In the genomic region with DNA sequence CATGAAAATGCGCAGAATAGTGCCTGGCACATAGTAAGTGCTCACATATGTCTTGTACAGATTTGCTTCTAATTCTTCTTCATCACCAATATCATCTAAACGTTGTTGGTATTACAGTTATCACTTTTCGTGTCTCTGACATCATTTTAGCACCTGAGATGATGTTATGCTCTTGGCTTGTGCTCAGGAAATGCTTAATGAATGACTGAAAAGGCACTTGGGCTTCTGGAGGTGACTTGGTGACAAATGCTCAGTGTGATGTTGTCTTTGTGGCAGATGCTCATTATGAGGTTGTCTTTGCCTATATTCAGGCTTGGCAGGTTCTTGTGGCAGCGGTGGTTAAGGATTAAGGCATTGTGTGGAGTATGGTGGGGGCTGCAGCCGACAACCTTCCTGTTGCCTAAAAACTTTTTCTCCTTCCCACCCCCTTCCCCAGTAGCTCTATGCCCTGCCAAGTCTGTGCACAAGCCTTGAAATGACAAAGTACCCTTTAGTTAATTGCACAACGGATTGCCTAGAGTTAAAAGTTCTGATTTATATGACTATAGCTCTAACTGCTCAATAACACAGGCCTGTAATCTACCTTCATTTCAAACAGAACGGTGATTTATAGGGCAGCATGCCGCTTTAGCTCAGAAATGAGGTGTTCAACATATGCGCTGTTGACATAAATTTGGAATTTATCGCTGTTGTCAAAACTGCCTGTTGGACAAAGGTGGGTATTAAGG, we compare ENCODE assay signal across 19 cellular contexts.
DNase-seq lines count a peak whose midpoint lies in the region; ATAC-seq and TF ChIP-seq lines count a peak whose summit lies in the region.
"Had no signal": no experiment of that assay in that cellular context is flagged by ENCODE, and none has a peak within 500 bp of the region (broad histone marks: within the 10 kb centered on the region; RNA-seq: fewer than 3 reads in every experiment).

No MANE protein-coding gene starts in this region.

- no peaks in the 10 kb centered on the region for H3K36me3 Mint-ChIP-seq in mesothelial cell of epicardium
- H3K36me3 Mint-ChIP-seq: stimulated activated memory B cell treated with anti-CD40 and anti-IgM and Interleukin-4, amounts not matched to agents 10 μg/mL and 1 μg/mL and 100 μg/mL, for 72 hours had no signal

- H3K27ac Mint-ChIP-seq in mesothelial cell of epicardium, result peak overlapping the region; percentile 28
- H3K27ac Mint-ChIP-seq: H9; stimulated activated memory B cell treated with anti-CD40 and anti-IgM and Interleukin-4, amounts not matched to agents 10 μg/mL and 1 μg/mL and 100 μg/mL, for 72 hours had no signal

- H3K27ac ChIP-seq in adrenal gland, result peak overlapping the region in 3 of 5 donors; percentile 22 to 80 (median 68)
- H3K27ac ChIP-seq: parathyroid adenoma had no signal

- no peaks in the 10 kb centered on the region for H3K9me3 Mint-ChIP-seq in mesothelial cell of epicardium
- H3K9me3 Mint-ChIP-seq: H9; stimulated activated memory B cell treated with anti-CD40 and anti-IgM and Interleukin-4, amounts not matched to agents 10 μg/mL and 1 μg/mL and 100 μg/mL, for 72 hours had no signal

- peaks cover 89% of the 10 kb centered on the region for H3K27me3 Mint-ChIP-seq in mesothelial cell of epicardium (ENCODE audit: low read depth)

- no peak for TF ChIP-seq POLR2A in adrenal gland (IDR thresholded peaks at IDR 0.05)

- H3K27me3 ChIP-seq in adrenal gland, result no peaks in the 10 kb centered on the region

- CTCF ChIA-PET in HEK293T (lab: Yijun Ruan, JAX), result no interaction called here

- H3K4me3 Mint-ChIP-seq in mesothelial cell of epicardium, result no peak overlapping the region
- H3K4me3 Mint-ChIP-seq: H9; stimulated activated memory B cell treated with anti-CD40 and anti-IgM and Interleukin-4, amounts not matched to agents 10 μg/mL and 1 μg/mL and 100 μg/mL, for 72 hours had no signal

- H3K9me3 ChIP-seq in adrenal gland (replicated peaks in 1 of 3), result no peaks in the 10 kb centered on the region
- H3K9me3 ChIP-seq: Caco-2 had no signal

- no peak overlapping the region for H3K4me3 ChIP-seq in adrenal gland

- H3K36me3 ChIP-seq in adrenal gland (replicated peaks in 1 of 2), result peaks cover 0 to 8% of the 10 kb centered on the region in 2 donors

- 63 to 70% (median 66%) methylated on average over 10 of the region's 10 CpGs for WGBS in adrenal gland, 4 donors

- TF ChIP-seq CTCF in adrenal gland (IDR thresholded peaks at IDR 0.05), result no peak
- no peak for TF ChIP-seq CTCF in mesothelial cell of epicardium (IDR thresholded peaks at IDR 0.05; ENCODE audit: unreplicated experiment)

- H3K4me1 Mint-ChIP-seq in mesothelial cell of epicardium, result peaks cover 36% of the 10 kb centered on the region

- peaks cover 49 to 95% of the 10 kb centered on the region in 2 donors for H3K4me1 ChIP-seq in adrenal gland (replicated peaks in 1 of 2)

- ATAC-seq in HG03460 (IDR thresholded peaks at IDR 0.05; ENCODE audit: unreplicated experiment), result no peak
- ATAC-seq: left ventricle myocardium superior; stimulated activated memory B cell treated with anti-CD40 and anti-IgM and Interleukin-4, amounts not matched to agents 10 μg/mL and 1 μg/mL and 100 μg/mL, for 72 hours had no signal

- no peak for DNase-seq in HEK293T (ENCODE audit: extremely low spot score)
- DNase-seq in adrenal gland, result peak in 1 of 7 donors; percentile 16
- DNase-seq in mesothelial cell of epicardium (ENCODE audit: low spot score in 2 of 2, unreplicated experiment in 2 of 2), result no peak
- DNase-seq in superior temporal gyrus (ENCODE audit: extremely low spot score), result peak; percentile 24
- DNase-seq in NCI-H128 (lab: John Stamatoyannopoulos, UW; ENCODE audit: unreplicated experiment), result no peak
- DNase-seq in NCI-H2196 treated with DMSO at 0.1 percent for 48 hours (lab: John Stamatoyannopoulos, UW; ENCODE audit: unreplicated experiment), result no peak
- DNase-seq: activated CD4-positive, CD25-positive, alpha-beta regulatory T cell treated with anti-CD3 and anti-CD28 coated beads, Interleukin-2, amount 50 U/mL, for 72 hours; activated gamma-delta T cell; amygdala; Caco-2; foreskin melanocyte; H9; left ventricle myocardium superior; NCI-H146; NCI-H510A treated with DMSO at 0.1 percent for 48 hours; T-helper 9 cell had no signal

- POLR2A ChIA-PET in HEK293T (lab: Yijun Ruan, JAX), result interaction anchor here (1.2 kb wide), 1 partner anchor 58 kb away, joined by 3 read pairs; no protein-coding TSS in a partner anchor

- intact Hi-C loops in adrenal gland (cut with DNase I), result no loop called here

TF ChIP-seq in HEK293T, 16 proteins besides CTCF, POLR2A, EP300 and RAD21:
- no peak for TF ChIP-seq BHLHE40 (IDR thresholded peaks at IDR 0.05; ENCODE audit: borderline replicate concordance)
- 0 out of 2 replicates have a peak, but pooled peaks have one; percentile 16 for TF ChIP-seq ARNT (IDR thresholded peaks at IDR 0.05)
- TF ChIP-seq SP1 (IDR thresholded peaks at IDR 0.05), result no peak
- TF ChIP-seq PKNOX1 (IDR thresholded peaks at IDR 0.05), result peak; percentile 91
- TF ChIP-seq NFRKB (IDR thresholded peaks at IDR 0.05), result no peak
- peak; percentile 60; the same call in 1 of the 2 replicates for TF ChIP-seq CTBP1 (IDR thresholded peaks at IDR 0.05; ENCODE audit: borderline replicate concordance)
- TF ChIP-seq LEF1 (IDR thresholded peaks at IDR 0.05; ENCODE audit: borderline replicate concordance), result no peak; the same call in 1 of the 2 replicates
- no peak for TF ChIP-seq L3MBTL2 (conservative IDR thresholded peaks at IDR 0.05)
- TF ChIP-seq TARDBP (IDR thresholded peaks at IDR 0.05), result no peak
- no peak for TF ChIP-seq FOXA1 (IDR thresholded peaks at IDR 0.05)
